Comparison of ENCODE assay signal across 14 cellular contexts in genomic region chrX:66002832-66003680, GRCh38. TPM values are rescaled to one million over a fixed set of nuclear protein-coding genes. Genes with fewer than 3 reads are reported as not detected.
DNase-seq lines count a peak whose midpoint lies in the region; ATAC-seq, FAIRE-seq and TF ChIP-seq lines count a peak whose summit lies in the region.
"Had no signal": no experiment of that assay in that cellular context is flagged by ENCODE, and none has a peak within 500 bp of the region (broad histone marks: within the 10 kb centered on the region; RNA-seq: fewer than 3 reads in every experiment).

No MANE protein-coding gene starts in this region.

- H3F3A ChIP-seq in GM23248 (ENCODE audit: insufficient read depth): no peaks in the 10 kb centered on the region

- H3K4me3 ChIP-seq in GM23248: no peak overlapping the region

- peak; percentile 46 for ATAC-seq in GM19467 (IDR thresholded peaks at IDR 0.05; ENCODE audit: unreplicated experiment)
- peak; percentile 46 for ATAC-seq in HG03108 (IDR thresholded peaks at IDR 0.05; ENCODE audit: unreplicated experiment)
- ATAC-seq in memory B cell (ENCODE audit: low read depth): peak; percentile 65
- ATAC-seq: right cardiac atrium had no signal

- no peak overlapping the region for H3K9ac ChIP-seq in GM23248

- H2AFZ ChIP-seq in GM23248: no peak overlapping the region

- peak; percentile 97 for FAIRE-seq in GM18507 (lab: Jason Lieb, UNC)
- FAIRE-seq: D721Med had no signal

- H3K36me3 Mint-ChIP-seq in memory B cell: no peaks in the 10 kb centered on the region

- no peaks in the 10 kb centered on the region for H3K9me3 Mint-ChIP-seq in memory B cell

- H3K9me3 ChIP-seq in GM23248 (ENCODE audit: low read depth): no peaks in the 10 kb centered on the region

- no peaks in the 10 kb centered on the region for H3K9me2 ChIP-seq in GM23248 (ENCODE audit: insufficient read depth)

- no peak for TF ChIP-seq CTCF in GM13977 (IDR thresholded peaks at IDR 0.05; ENCODE audit: extremely low read depth, insufficient read depth, missing control alignments)

- in situ Hi-C loops in GM13977 (cut with MboI; ENCODE audit: low pct_unique_long_range_greater_than_20kb, low sequenced_read_pairs, unreplicated experiment) (loop anchor here (10.0 kb wide), 1 partner anchor 418 kb away; no protein-coding TSS in a partner anchor), GM23248 (cut with MboI) (no loop called here)

- H3K36me3 ChIP-seq in GM23248 (ENCODE audit: low read depth): no peaks in the 10 kb centered on the region

- no peaks in the 10 kb centered on the region for H3K27me3 Mint-ChIP-seq in memory B cell

- peak overlapping the region; percentile 54 for H3K4me3 Mint-ChIP-seq in memory B cell

- no peaks in the 10 kb centered on the region for H3K27me3 ChIP-seq in GM23248 (replicated peaks; ENCODE audit: insufficient read depth)

- no peak overlapping the region for H3K4me2 ChIP-seq in GM23248 (ENCODE audit: unreplicated experiment)

- H3K4me1 Mint-ChIP-seq in memory B cell: peaks cover 51% of the 10 kb centered on the region

- H3K27ac ChIP-seq in GM23248: no peak overlapping the region

- H3K27ac Mint-ChIP-seq in memory B cell: peak overlapping the region; percentile 73

- WGBS in GM23248 (ENCODE audit: low coverage in 1 of 2, low lambda C conversion rate in 2 of 2, missing lambda C conversion rate in 2 of 2), 2 experiments: 57 to 58% methylated on average over 11 of the region's 11 CpGs

- DNase-seq in GM18507 (ENCODE audit: extremely low spot score, insufficient read length, low read depth) (no peak), memory B cell (ENCODE audit: low spot score in 2 of 2) (no peak), GM13977 (ENCODE audit: low spot score) (no peak), GM23248 (no peak)
- no peak for DNase-seq in stimulated activated CD4-positive, alpha-beta T cell treated with anti-CD3 and anti-CD28 coated beads, Interleukin-2, amount 100 ng/mL, for 24 hours
- DNase-seq: activated CD8-positive, alpha-beta memory T cell treated with anti-CD3 and anti-CD28 coated beads for 24 hours; Kasumi-1; NCI-H2171 treated with DMSO at 0.1 percent for 48 hours; right cardiac atrium; substantia nigra; T-helper 2 cell had no signal

- H3K4me1 ChIP-seq in GM23248 (ENCODE audit: insufficient read depth): no peaks in the 10 kb centered on the region

- no peaks in the 10 kb centered on the region for H4K20me1 ChIP-seq in GM23248 (ENCODE audit: insufficient read depth)

- H3K79me2 ChIP-seq in GM23248 (ENCODE audit: insufficient read depth): no peaks in the 10 kb centered on the region

RNA-seq across cellular contexts. Expression of gene VSIG4, which starts 36.8 kb away (rescaled TPM):
- total RNA-seq in GM23248 (2014; rRNA removed; shearing (Covaris generic)): not detected in 2 replicates
- not detected in 2 replicates for polyA plus RNA-seq in GM23248 (2016; fragmentation: Nextera tagmentation; extraction: Ambion mirVana)
